Comparison of ENCODE assay signal across 1 cellular context in the genomic region with DNA sequence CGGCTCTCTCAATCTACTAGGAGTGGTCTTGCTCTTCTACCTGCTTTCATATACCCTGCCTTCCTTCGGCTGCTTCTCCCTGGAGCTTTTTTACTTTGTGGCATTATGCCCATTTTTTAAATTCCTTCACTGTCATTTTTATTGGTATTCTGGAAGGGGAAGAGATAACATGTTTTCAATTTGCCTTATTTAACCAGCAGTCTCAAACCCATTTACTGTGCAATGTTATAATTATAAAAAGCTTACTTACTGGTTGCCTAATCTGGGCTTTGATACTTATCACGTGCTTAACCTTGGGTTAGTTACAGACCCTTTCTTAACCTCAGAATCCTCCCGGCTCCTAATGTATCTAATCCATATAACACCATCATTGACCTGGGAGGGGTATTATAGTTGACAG.
TF ChIP-seq lines count a peak whose summit lies in the region.

No MANE protein-coding gene starts in this region.

TF ChIP-seq in HEK293, 187 proteins besides CTCF, POLR2A, EP300 and RAD21 (continued from another document):
- TF ChIP-seq, protein P1, sequence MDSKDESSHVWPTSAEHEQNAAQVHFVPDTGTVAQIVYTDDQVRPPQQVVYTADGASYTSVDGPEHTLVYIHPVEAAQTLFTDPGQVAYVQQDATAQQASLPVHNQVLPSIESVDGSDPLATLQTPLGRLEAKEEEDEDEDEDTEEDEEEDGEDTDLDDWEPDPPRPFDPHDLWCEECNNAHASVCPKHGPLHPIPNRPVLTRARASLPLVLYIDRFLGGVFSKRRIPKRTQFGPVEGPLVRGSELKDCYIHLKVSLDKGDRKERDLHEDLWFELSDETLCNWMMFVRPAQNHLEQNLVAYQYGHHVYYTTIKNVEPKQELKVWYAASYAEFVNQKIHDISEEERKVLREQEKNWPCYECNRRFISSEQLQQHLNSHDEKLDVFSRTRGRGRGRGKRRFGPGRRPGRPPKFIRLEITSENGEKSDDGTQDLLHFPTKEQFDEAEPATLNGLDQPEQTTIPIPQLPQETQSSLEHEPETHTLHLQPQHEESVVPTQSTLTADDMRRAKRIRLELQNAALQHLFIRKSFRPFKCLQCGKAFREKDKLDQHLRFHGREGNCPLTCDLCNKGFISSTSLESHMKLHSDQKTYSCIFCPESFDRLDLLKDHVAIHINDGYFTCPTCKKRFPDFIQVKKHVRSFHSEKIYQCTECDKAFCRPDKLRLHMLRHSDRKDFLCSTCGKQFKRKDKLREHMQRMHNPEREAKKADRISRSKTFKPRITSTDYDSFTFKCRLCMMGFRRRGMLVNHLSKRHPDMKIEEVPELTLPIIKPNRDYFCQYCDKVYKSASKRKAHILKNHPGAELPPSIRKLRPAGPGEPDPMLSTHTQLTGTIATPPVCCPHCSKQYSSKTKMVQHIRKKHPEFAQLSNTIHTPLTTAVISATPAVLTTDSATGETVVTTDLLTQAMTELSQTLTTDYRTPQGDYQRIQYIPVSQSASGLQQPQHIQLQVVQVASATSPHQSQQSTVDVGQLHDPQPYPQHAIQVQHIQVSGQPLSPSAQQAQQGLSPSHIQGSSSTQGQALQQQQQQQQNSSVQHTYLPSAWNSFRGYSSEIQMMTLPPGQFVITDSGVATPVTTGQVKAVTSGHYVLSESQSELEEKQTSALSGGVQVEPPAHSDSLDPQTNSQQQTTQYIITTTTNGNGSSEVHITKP (tag by site-specific recombination; IDR thresholded peaks at IDR 0.05) = 0 out of 2 replicates have a peak, but pooled peaks have one; percentile 14
- TF ChIP-seq, protein P2, sequence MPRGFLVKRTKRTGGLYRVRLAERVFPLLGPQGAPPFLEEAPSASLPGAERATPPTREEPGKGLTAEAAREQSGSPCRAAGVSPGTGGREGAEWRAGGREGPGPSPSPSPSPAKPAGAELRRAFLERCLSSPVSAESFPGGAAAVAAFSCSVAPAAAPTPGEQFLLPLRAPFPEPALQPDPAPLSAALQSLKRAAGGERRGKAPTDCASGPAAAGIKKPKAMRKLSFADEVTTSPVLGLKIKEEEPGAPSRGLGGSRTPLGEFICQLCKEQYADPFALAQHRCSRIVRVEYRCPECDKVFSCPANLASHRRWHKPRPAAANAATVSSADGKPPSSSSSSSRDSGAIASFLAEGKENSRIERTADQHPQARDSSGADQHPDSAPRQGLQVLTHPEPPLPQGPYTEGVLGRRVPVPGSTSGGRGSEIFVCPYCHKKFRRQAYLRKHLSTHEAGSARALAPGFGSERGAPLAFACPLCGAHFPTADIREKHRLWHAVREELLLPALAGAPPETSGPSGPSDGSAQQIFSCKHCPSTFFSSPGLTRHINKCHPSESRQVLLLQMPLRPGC (tag by site-specific recombination; IDR thresholded peaks at IDR 0.05) = peak; percentile 54; the same call in 1 of the 2 replicates
TF ChIP-seq in HEK293: peak in this region for 9.
